In genomic region chr9:28289732-28290131, GRCh38 we compare ENCODE assay signal across 15 cellular contexts.
DNase-seq lines count a peak whose midpoint lies in the region; ATAC-seq and TF ChIP-seq lines count a peak whose summit lies in the region.
"Had no signal": no experiment of that assay in that cellular context is flagged by ENCODE, and none has a peak within 500 bp of the region (broad histone marks: within the 10 kb centered on the region; RNA-seq: fewer than 3 reads in every experiment).

No MANE protein-coding gene starts in this region.

- H3K9ac ChIP-seq in PC-3 (ENCODE audit: low read length) = no peak overlapping the region

- H3K36me3 ChIP-seq in PC-3 (ENCODE audit: low read depth, low read length) (no peaks in the 10 kb centered on the region), osteoblast (ENCODE audit: insufficient read depth, low read length) (no peaks in the 10 kb centered on the region)
- H3K36me3 ChIP-seq: BE2C had no signal

- TF ChIP-seq CTCF in PC-3 (conservative IDR thresholded peaks at IDR 0.05; ENCODE audit: low read depth, low read length) (no peak), osteoblast (IDR thresholded peaks at IDR 0.05; ENCODE audit: extremely low read depth, low read depth, low read length) (no peak)

- H4K20me1 ChIP-seq in PC-3 (ENCODE audit: low read length) (no peaks in the 10 kb centered on the region), osteoblast (ENCODE audit: insufficient read depth, low read length) (no peaks in the 10 kb centered on the region)

- H3K4me3 ChIP-seq in PC-3 (ENCODE audit: low read length) (no peak overlapping the region), osteoblast (ENCODE audit: insufficient read depth, low read length) (no peak overlapping the region)

- H3K79me2 ChIP-seq in PC-3 (ENCODE audit: low read length) (no peaks in the 10 kb centered on the region), osteoblast (ENCODE audit: insufficient read depth, low read length) (no peaks in the 10 kb centered on the region)

- POLR2A ChIA-PET in PC-3 (lab: Charles Lee; ENCODE audit: unreplicated experiment) = no interaction called here

- DNase-seq in ELF-1 (ENCODE audit: low read depth, low spot score) = peak; percentile 1
- DNase-seq in PC-3 = peak; percentile 8
- DNase-seq in glomerular visceral epithelial cell (ENCODE audit: extremely low spot score) = peak; percentile 75
- peak; percentile 5 for DNase-seq in osteoblast (ENCODE audit: insufficient read length, low spot score, missing footprints)
- no peak for DNase-seq in Kasumi-1 (lab: John Stamatoyannopoulos, UW)
- DNase-seq in RKO (ENCODE audit: low spot score) = no peak
- DNase-seq: BE2C; CD8-positive, alpha-beta memory T cell; H9; NCI-H1436 treated with DMSO at 0.1 percent for 48 hours; NCI-H2081 treated with DMSO at 0.1 percent for 48 hours; NCI-H774; SIG-M5 had no signal

- no TSS peak for BruUV-seq in PC-3 (replicated peaks; lab: Mats Ljungman, UMichigan)

- no peak overlapping the region for H3K27ac ChIP-seq in PC-3 (ENCODE audit: low read length)
- H3K27ac ChIP-seq in osteoblast (ENCODE audit: low read depth, low read length) = no peak overlapping the region

- CTCF ChIA-PET in PC-3 (lab: Charles Lee) = no interaction called here

- no peaks in the 10 kb centered on the region for H3F3A ChIP-seq in PC-3 (ENCODE audit: low read length, unreplicated experiment)

- H3K4me2 ChIP-seq in PC-3 (ENCODE audit: low read length) (no peak overlapping the region), osteoblast (ENCODE audit: insufficient read depth, low read length) (no peak overlapping the region)

- H3K9me3 ChIP-seq in PC-3 (ENCODE audit: low read length) (no peaks in the 10 kb centered on the region), osteoblast (ENCODE audit: low read depth, low read length) (no peaks in the 10 kb centered on the region)
- H3K9me3 ChIP-seq: BE2C had no signal

- ATAC-seq in PC-3 (no peak), GM21390 (IDR thresholded peaks at IDR 0.05; ENCODE audit: unreplicated experiment) (no peak)
- ATAC-seq: Panc1 had no signal

- H2AFZ ChIP-seq in PC-3 (ENCODE audit: low read length) = no peak overlapping the region
- H2AFZ ChIP-seq in osteoblast (ENCODE audit: low read length) = no peak overlapping the region

- no peaks in the 10 kb centered on the region for H3K27me3 ChIP-seq in PC-3 (ENCODE audit: low read length)
- H3K27me3 ChIP-seq in osteoblast (ENCODE audit: insufficient read depth, low read length) = no peaks in the 10 kb centered on the region
- H3K27me3 ChIP-seq: BE2C had no signal

- H3K4me1 ChIP-seq in PC-3 (ENCODE audit: insufficient read depth, low read length) = no peaks in the 10 kb centered on the region
- no peaks in the 10 kb centered on the region for H3K4me1 ChIP-seq in osteoblast (ENCODE audit: insufficient read depth, low read length)

- intact Hi-C loops in PC-3 (cut with micrococcal nuclease) = no loop called here

- no peaks in the 10 kb centered on the region for H3K9me2 ChIP-seq in PC-3 (replicated peaks; ENCODE audit: low read length)

Comparison
In these comparisons a context has a peak if more than half of its experiments do, and no peak if none do; other contexts are left out.
1. DNase-seq: peak in ELF-1 (single experiment), PC-3 (single experiment), glomerular visceral epithelial cell (single experiment) and osteoblast (single experiment); none in Kasumi-1 (0 of 2) and RKO (single experiment).